ENCODE assay signal across 28 cellular contexts in the genomic region with DNA sequence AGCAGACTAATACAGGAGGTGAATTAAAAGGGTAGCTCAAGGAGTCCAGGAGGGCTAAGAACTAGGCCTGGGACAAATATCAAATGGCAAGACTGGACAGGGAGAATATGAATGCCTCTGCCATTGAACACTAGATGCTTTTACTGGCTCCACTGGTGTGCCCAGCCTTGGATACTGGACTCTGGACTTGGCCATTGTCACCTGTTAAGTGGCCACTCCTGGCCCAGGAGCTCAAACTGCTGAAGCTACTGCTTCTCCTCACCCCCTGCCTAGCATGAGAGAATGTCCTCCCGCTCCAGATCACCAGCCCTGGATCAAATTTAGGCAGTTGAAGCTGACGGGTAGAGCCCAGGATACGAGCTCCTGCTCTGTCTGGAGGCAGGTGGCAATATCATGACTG.
"Had no signal": no experiment of that assay in that cellular context is flagged by ENCODE, and none has a peak within 500 bp of the region (broad histone marks: within the 10 kb centered on the region; RNA-seq: fewer than 3 reads in every experiment).

No MANE protein-coding gene starts in this region.

- DNase-seq: activated CD4-positive, alpha-beta memory T cell treated with anti-CD3 and anti-CD28 coated beads for 36 hours; activated CD4-positive, alpha-beta T cell treated with anti-CD3 and anti-CD28 coated beads for 36 hours; activated CD4-positive, alpha-beta T cell treated with anti-CD3 and anti-CD28 coated beads, Interleukin-2, amount 10 ng/mL, durations not matched to agents 24 days and 14 days; activated CD4-positive, CD25-positive, alpha-beta regulatory T cell; activated CD4-positive, CD25-positive, alpha-beta regulatory T cell treated with anti-CD3 and anti-CD28 coated beads, Interleukin-2, amount 50 U/mL, for 72 hours; activated CD8-positive, alpha-beta T cell treated with anti-CD3 and anti-CD28 coated beads, Interleukin-2, amount 10 ng/mL, durations not matched to agents 7 days and 5 days; activated gamma-delta T cell; activated naive CD4-positive, alpha-beta T cell; activated naive CD4-positive, alpha-beta T cell treated with anti-CD3 and anti-CD28 coated beads, Interleukin-2, amount 10 ng/mL, durations not matched to agents 7 days and 5 days; activated naive CD8-positive, alpha-beta T cell treated with anti-CD3 and anti-CD28 coated beads, Interleukin-2, amount 10 ng/mL, durations not matched to agents 7 days and 5 days; activated T-cell treated with anti-CD3 and anti-CD28 coated beads for 4 hours; activated T-cell treated with anti-CD3 and anti-CD28 coated beads, Interleukin-2, amount 50 U/mL, for 24 hours; activated T-cell treated with anti-CD3 and anti-CD28 coated beads, Interleukin-2, amount 50 U/mL, for 72 hours; cortex of kidney; dermis blood vessel endothelial cell; effector CD4-positive, alpha-beta T cell; effector memory CD8-positive, alpha-beta T cell; erythroblast; foreskin keratinocyte; gastrocnemius medialis; T-helper 2 cell had no signal

- H3K36me3 ChIP-seq: ascending aorta, breast epithelium, cardiac muscle cell, esophagus muscularis mucosa, gastrocnemius medialis had no signal

- H3K27ac ChIP-seq: ascending aorta, breast epithelium, cardiac muscle cell, esophagus muscularis mucosa, foreskin keratinocyte, gastrocnemius medialis had no signal

- H3K9me3 Mint-ChIP-seq: activated CD4-positive, alpha-beta memory T cell treated with anti-CD3 and anti-CD28 coated beads for 36 hours; activated CD4-positive, alpha-beta T cell treated with anti-CD3 and anti-CD28 coated beads, Interleukin-2, amount 10 ng/mL, durations not matched to agents 24 days and 14 days; activated naive CD4-positive, alpha-beta T cell treated with anti-CD3 and anti-CD28 coated beads, Interleukin-2, amount 10 ng/mL, durations not matched to agents 7 days and 5 days; activated naive CD4-positive, alpha-beta T cell treated with anti-CD3 and anti-CD28 coated beads, Interleukin-2, amount 50 U/mL, for 72 hours; activated naive CD8-positive, alpha-beta T cell treated with anti-CD3 and anti-CD28 coated beads, Interleukin-2, amount 10 ng/mL, durations not matched to agents 7 days and 5 days; activated T-cell treated with anti-CD3 and anti-CD28 coated beads, Interleukin-2, amount 50 U/mL, for 24 hours; activated T-cell treated with anti-CD3 and anti-CD28 coated beads, Interleukin-2, amount 50 U/mL, for 72 hours; central memory CD8-positive, alpha-beta T cell; effector memory CD8-positive, alpha-beta T cell had no signal

- ATAC-seq: activated CD4-positive, alpha-beta T cell treated with anti-CD3 and anti-CD28 coated beads for 36 hours; activated CD8-positive, alpha-beta T cell treated with anti-CD3 and anti-CD28 coated beads, Interleukin-2, amount 10 ng/mL, durations not matched to agents 7 days and 5 days; activated naive CD4-positive, alpha-beta T cell treated with anti-CD3 and anti-CD28 coated beads, Interleukin-2, amount 50 U/mL, for 72 hours; activated T-cell treated with anti-CD3 and anti-CD28 coated beads, Interleukin-2, amount 50 U/mL, for 72 hours; effector memory CD8-positive, alpha-beta T cell; foreskin keratinocyte; gastrocnemius medialis had no signal

- H3K27me3 ChIP-seq: ascending aorta, breast epithelium, cardiac muscle cell, esophagus muscularis mucosa, foreskin keratinocyte, gastrocnemius medialis had no signal

- H3K4me1 ChIP-seq: ascending aorta, breast epithelium, esophagus muscularis mucosa, foreskin keratinocyte, gastrocnemius medialis had no signal

- H3K27ac Mint-ChIP-seq: activated CD4-positive, alpha-beta memory T cell treated with anti-CD3 and anti-CD28 coated beads for 36 hours; activated CD4-positive, alpha-beta T cell treated with anti-CD3 and anti-CD28 coated beads for 36 hours; activated CD4-positive, alpha-beta T cell treated with anti-CD3 and anti-CD28 coated beads, Interleukin-2, amount 10 ng/mL, durations not matched to agents 24 days and 14 days; activated CD8-positive, alpha-beta T cell treated with anti-CD3 and anti-CD28 coated beads, Interleukin-2, amount 10 ng/mL, durations not matched to agents 7 days and 5 days; activated naive CD4-positive, alpha-beta T cell treated with anti-CD3 and anti-CD28 coated beads, Interleukin-2, amount 10 ng/mL, durations not matched to agents 7 days and 5 days; activated naive CD4-positive, alpha-beta T cell treated with anti-CD3 and anti-CD28 coated beads, Interleukin-2, amount 50 U/mL, for 72 hours; activated naive CD8-positive, alpha-beta T cell treated with anti-CD3 and anti-CD28 coated beads, Interleukin-2, amount 10 ng/mL, durations not matched to agents 7 days and 5 days; activated T-cell treated with anti-CD3 and anti-CD28 coated beads, Interleukin-2, amount 50 U/mL, for 24 hours; activated T-cell treated with anti-CD3 and anti-CD28 coated beads, Interleukin-2, amount 50 U/mL, for 72 hours; brain; effector memory CD8-positive, alpha-beta T cell had no signal

- H3K4me1 Mint-ChIP-seq: activated CD4-positive, alpha-beta T cell treated with anti-CD3 and anti-CD28 coated beads for 36 hours; activated CD4-positive, alpha-beta T cell treated with anti-CD3 and anti-CD28 coated beads, Interleukin-2, amount 10 ng/mL, durations not matched to agents 24 days and 14 days; activated naive CD4-positive, alpha-beta T cell treated with anti-CD3 and anti-CD28 coated beads, Interleukin-2, amount 10 ng/mL, durations not matched to agents 7 days and 5 days; activated naive CD8-positive, alpha-beta T cell treated with anti-CD3 and anti-CD28 coated beads, Interleukin-2, amount 10 ng/mL, durations not matched to agents 7 days and 5 days; central memory CD8-positive, alpha-beta T cell had no signal

- H3K27me3 Mint-ChIP-seq: activated CD4-positive, alpha-beta T cell treated with anti-CD3 and anti-CD28 coated beads for 36 hours; activated CD4-positive, alpha-beta T cell treated with anti-CD3 and anti-CD28 coated beads, Interleukin-2, amount 10 ng/mL, durations not matched to agents 24 days and 14 days; activated naive CD4-positive, alpha-beta T cell treated with anti-CD3 and anti-CD28 coated beads, Interleukin-2, amount 10 ng/mL, durations not matched to agents 7 days and 5 days; central memory CD8-positive, alpha-beta T cell had no signal

- H3K4me3 ChIP-seq: ascending aorta, breast epithelium, cardiac muscle cell, esophagus muscularis mucosa, gastrocnemius medialis had no signal

- H3K36me3 Mint-ChIP-seq: activated CD4-positive, alpha-beta memory T cell treated with anti-CD3 and anti-CD28 coated beads for 36 hours; activated naive CD4-positive, alpha-beta T cell treated with anti-CD3 and anti-CD28 coated beads, Interleukin-2, amount 10 ng/mL, durations not matched to agents 7 days and 5 days; activated naive CD4-positive, alpha-beta T cell treated with anti-CD3 and anti-CD28 coated beads, Interleukin-2, amount 50 U/mL, for 72 hours; activated naive CD8-positive, alpha-beta T cell treated with anti-CD3 and anti-CD28 coated beads, Interleukin-2, amount 10 ng/mL, durations not matched to agents 7 days and 5 days; brain had no signal

- H3K9me3 ChIP-seq: ascending aorta, breast epithelium, gastrocnemius medialis had no signal

- H3K4me3 Mint-ChIP-seq: activated CD4-positive, alpha-beta memory T cell treated with anti-CD3 and anti-CD28 coated beads for 36 hours; activated CD4-positive, alpha-beta T cell treated with anti-CD3 and anti-CD28 coated beads for 36 hours; activated CD4-positive, alpha-beta T cell treated with anti-CD3 and anti-CD28 coated beads, Interleukin-2, amount 10 ng/mL, durations not matched to agents 24 days and 14 days; activated CD8-positive, alpha-beta T cell treated with anti-CD3 and anti-CD28 coated beads, Interleukin-2, amount 10 ng/mL, durations not matched to agents 7 days and 5 days; activated naive CD4-positive, alpha-beta T cell treated with anti-CD3 and anti-CD28 coated beads, Interleukin-2, amount 10 ng/mL, durations not matched to agents 7 days and 5 days; activated naive CD8-positive, alpha-beta T cell treated with anti-CD3 and anti-CD28 coated beads, Interleukin-2, amount 10 ng/mL, durations not matched to agents 7 days and 5 days; activated T-cell treated with anti-CD3 and anti-CD28 coated beads, Interleukin-2, amount 50 U/mL, for 24 hours; activated T-cell treated with anti-CD3 and anti-CD28 coated beads, Interleukin-2, amount 50 U/mL, for 72 hours; brain; central memory CD8-positive, alpha-beta T cell; effector memory CD8-positive, alpha-beta T cell had no signal
